Comparison of ENCODE assay signal across 8 cellular contexts in the genomic region with DNA sequence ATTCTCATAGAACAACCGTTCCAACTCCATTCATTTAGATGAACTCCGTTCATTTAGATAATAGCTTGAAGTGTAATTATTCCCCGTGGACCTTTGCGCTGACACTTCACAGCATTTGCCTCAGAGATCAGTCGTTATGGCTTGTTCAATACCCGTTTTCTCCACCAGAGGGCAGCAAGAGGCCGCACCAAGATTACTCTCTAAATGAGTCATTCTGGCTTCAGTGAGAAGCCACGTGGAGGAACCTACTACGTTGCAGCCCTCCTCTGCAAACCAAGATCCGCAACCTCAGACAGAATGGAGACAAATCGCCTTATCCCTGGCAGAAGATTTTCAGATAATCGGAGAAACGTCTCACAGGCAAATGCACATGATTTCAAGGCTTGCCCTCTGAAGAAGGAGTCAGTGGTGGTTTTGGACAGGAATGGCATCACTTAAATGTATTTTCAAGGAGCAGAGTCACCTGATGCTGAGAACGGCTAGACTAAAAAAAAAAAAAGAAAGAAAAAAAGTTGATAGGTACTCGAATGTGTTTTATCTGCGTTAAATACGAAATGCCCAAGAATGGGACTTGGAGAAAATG.
DNase-seq lines count a peak whose midpoint lies in the region; ATAC-seq, FAIRE-seq and TF ChIP-seq lines count a peak whose summit lies in the region.

No MANE protein-coding gene starts in this region.

- no peak overlapping the region for H3K9ac ChIP-seq in keratinocyte (ENCODE audit: control insufficient read depth, extremely low read depth, insufficient read depth, low read length)

- FAIRE-seq in bronchial epithelial cell (lab: Jason Lieb, UNC) (no peak), keratinocyte (lab: Jason Lieb, UNC) (peak; percentile 99)

- peak overlapping the region; percentile 36 for H3K4me2 ChIP-seq in keratinocyte (ENCODE audit: control insufficient read depth, extremely low read depth, insufficient read depth, low read depth, low read length)

- H3K27ac ChIP-seq in VCaP (no peak overlapping the region), keratinocyte (ENCODE audit: control insufficient read depth, insufficient read depth, low read length) (no peak overlapping the region)

- TF ChIP-seq CTCF in VCaP (conservative IDR thresholded peaks at IDR 0.05) (peak; percentile 91), bronchial epithelial cell (IDR thresholded peaks at IDR 0.05; ENCODE audit: insufficient read depth, low read length, severe bottlenecking) (peak; percentile 76), keratinocyte (optimal IDR thresholded peaks at IDR 0.05 in 1 of 3, IDR thresholded peaks at IDR 0.05 in 1 of 3, conservative IDR thresholded peaks at IDR 0.05 in 1 of 3; ENCODE audit: extremely low read depth in 1 of 3, insufficient read depth in 2 of 3, low read length in 3 of 3) (peak; percentile 80 to 89 (median 81))

- in situ Hi-C loops in ACHN (cut with HindIII; ENCODE audit: low pct_ligation_motif_present, low pct_unique_long_range_greater_than_20kb, low sequenced_read_pairs) = no loop called here

- no peaks in the 10 kb centered on the region for H3K36me3 ChIP-seq in bronchial epithelial cell (ENCODE audit: control insufficient read depth, insufficient read depth, low read length)
- H3K36me3 ChIP-seq in keratinocyte (ENCODE audit: control insufficient read depth in 2 of 2, extremely low read depth in 1 of 2, insufficient read depth in 2 of 2, low read length in 2 of 2) = no peaks in the 10 kb centered on the region

- H3K4me1 ChIP-seq in keratinocyte (ENCODE audit: control insufficient read depth, extremely low read depth, insufficient read depth, low read length) = peaks cover 16% of the 10 kb centered on the region

- no peaks in the 10 kb centered on the region for H3K79me2 ChIP-seq in keratinocyte (ENCODE audit: control insufficient read depth, insufficient read depth, low read length)

- peak overlapping the region; percentile 51 for H2AFZ ChIP-seq in keratinocyte (ENCODE audit: control insufficient read depth, low read length)

- dilution Hi-C loops in keratinocyte (cut with MboI; ENCODE audit: extremely low pct_ligation_motif_present, low sequenced_read_pairs) = no loop called here

- H3K27me3 ChIP-seq in bronchial epithelial cell (ENCODE audit: control insufficient read depth, insufficient read depth, low read length) (no peaks in the 10 kb centered on the region), keratinocyte (ENCODE audit: control insufficient read depth, extremely low read depth, insufficient read depth, low read length) (no peaks in the 10 kb centered on the region)

- no peaks in the 10 kb centered on the region for H3K9me1 ChIP-seq in keratinocyte (ENCODE audit: control insufficient read depth, extremely low read depth, insufficient read depth, low read length)

- DNase-seq in ACHN = peak; percentile 72
- DNase-seq in NCI-H2171 treated with DMSO at 0.1 percent for 48 hours (lab: John Stamatoyannopoulos, UW) = peak; percentile 80
- peak; percentile 72 for DNase-seq in bronchial epithelial cell (ENCODE audit: low read depth)
- peak; percentile 30 for DNase-seq in keratinocyte (ENCODE audit: low read depth, low spot score)
- peak; percentile 76 to 78 for DNase-seq in stimulated activated CD4-positive, alpha-beta T cell treated with anti-CD3 and anti-CD28 coated beads, Interleukin-1b, Interleukin-23, amount 100 ng/mL, for 1 hour (ENCODE audit: low read depth in 2 of 2)

- H3K4me3 ChIP-seq in bronchial epithelial cell (ENCODE audit: low read depth, low read length) (no peak overlapping the region), keratinocyte (ENCODE audit: control insufficient read depth in 2 of 3, extremely low read depth in 1 of 3, insufficient read depth in 2 of 3, low read depth in 1 of 3, low read length in 3 of 3) (no peak overlapping the region)

- no peaks in the 10 kb centered on the region for H3K9me3 ChIP-seq in keratinocyte (ENCODE audit: control insufficient read depth, low read depth, low read length)

- ATAC-seq in GM18861 (IDR thresholded peaks at IDR 0.05; ENCODE audit: unreplicated experiment) = peak; percentile 94
- ATAC-seq in HG03097 (IDR thresholded peaks at IDR 0.05; ENCODE audit: low FRiP score, unreplicated experiment) = peak; percentile 97

- H4K20me1 ChIP-seq in keratinocyte (ENCODE audit: control insufficient read depth, extremely low read depth, insufficient read depth, low read length) = no peaks in the 10 kb centered on the region

Comparison
In these comparisons a context has a peak if more than half of its experiments do, and no peak if none do; other contexts are left out.
1. DNase-seq: peak in every context shown above with its lines; median percentile 80 in NCI-H2171 treated with DMSO at 0.1 percent for 48 hours; 77 in stimulated activated CD4-positive, alpha-beta T cell treated with anti-CD3 and anti-CD28 coated beads, Interleukin-1b, Interleukin-23, amount 100 ng/mL, for 1 hour; 72 in ACHN; 72 in bronchial epithelial cell; 30 in keratinocyte.